Comparison of ENCODE assay signal across 8 cellular contexts in the genomic region with DNA sequence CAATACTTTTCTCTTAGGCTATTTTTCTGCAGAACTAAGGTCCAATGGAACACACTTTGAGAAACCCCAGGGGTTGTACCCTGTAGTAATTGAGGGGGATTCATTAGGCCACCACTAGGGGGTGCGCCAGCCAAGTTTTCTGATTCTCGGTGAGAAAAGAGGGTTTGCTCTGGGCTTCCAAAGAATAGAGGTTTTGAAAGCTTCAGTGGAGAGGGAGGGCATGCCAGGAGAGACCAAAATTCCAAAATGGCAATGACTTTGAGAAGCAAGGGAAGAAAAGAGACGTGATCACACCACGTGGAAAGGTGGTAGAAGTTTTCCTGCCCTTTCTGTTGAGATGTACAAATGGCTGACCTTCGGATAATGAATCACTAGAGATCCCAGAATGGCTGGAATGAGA.
DNase-seq lines count a peak whose midpoint lies in the region; ATAC-seq and TF ChIP-seq lines count a peak whose summit lies in the region.

No MANE protein-coding gene starts in this region.

- no peak overlapping the region for H3K27ac ChIP-seq in endodermal cell (ENCODE audit: low read depth, low read length)
- no peak overlapping the region for H3K27ac ChIP-seq in substantia nigra (ENCODE audit: low read depth, low read length, poor library complexity, severe bottlenecking)

- no peaks in the 10 kb centered on the region for H3K36me3 ChIP-seq in BJ (ENCODE audit: control insufficient read depth, insufficient read depth, low read length)
- no peaks in the 10 kb centered on the region for H3K36me3 ChIP-seq in endodermal cell (ENCODE audit: control insufficient read depth, insufficient read depth, low read length)
- no peaks in the 10 kb centered on the region for H3K36me3 ChIP-seq in mucosa of descending colon (ENCODE audit: low read depth)

- H3K27ac Mint-ChIP-seq in activated CD4-positive, alpha-beta T cell treated with anti-CD3 and anti-CD28 coated beads, Interleukin-2, amount 10 ng/mL, durations not matched to agents 7 days and 5 days, result no peak overlapping the region
- H3K27ac Mint-ChIP-seq in endodermal cell, result no peak overlapping the region

- H3K27me3 Mint-ChIP-seq in activated CD4-positive, alpha-beta T cell treated with anti-CD3 and anti-CD28 coated beads, Interleukin-2, amount 10 ng/mL, durations not matched to agents 7 days and 5 days, result peaks cover 3% of the 10 kb centered on the region
- no peaks in the 10 kb centered on the region for H3K27me3 Mint-ChIP-seq in endodermal cell (ENCODE audit: insufficient read depth)

- no peaks in the 10 kb centered on the region for H3K9me3 Mint-ChIP-seq in activated CD4-positive, alpha-beta T cell treated with anti-CD3 and anti-CD28 coated beads, Interleukin-2, amount 10 ng/mL, durations not matched to agents 7 days and 5 days
- peaks cover under 1% of the 10 kb centered on the region for H3K9me3 Mint-ChIP-seq in endodermal cell

- intact Hi-C loops in mucosa of descending colon (cut with DNase I, micrococcal nuclease), result loop anchor here in 1 of 2 donors (10.0 kb wide), 1 partner anchor 750 kb away; no protein-coding TSS in a partner anchor

- CTCF ChIA-PET in BJ (lab: Yijun Ruan, JAX), result interaction anchor here (0.8 to 1.4 kb wide), 2 partner anchors 18 to 749 kb away, joined by 3 read pairs; no protein-coding TSS in a partner anchor
- CTCF ChIA-PET in activated CD4-positive, alpha-beta T cell treated with anti-CD3 and anti-CD28 coated beads, Interleukin-2, amount 10 ng/mL, durations not matched to agents 7 days and 5 days (lab: Charles Lee), result no interaction called here

- no peaks in the 10 kb centered on the region for H3K4me1 Mint-ChIP-seq in activated CD4-positive, alpha-beta T cell treated with anti-CD3 and anti-CD28 coated beads, Interleukin-2, amount 10 ng/mL, durations not matched to agents 7 days and 5 days
- H3K4me1 Mint-ChIP-seq in endodermal cell, result peaks cover 28% of the 10 kb centered on the region

- peak; percentile 86 for TF ChIP-seq CTCF in BJ (IDR thresholded peaks at IDR 0.05; ENCODE audit: insufficient read depth, low read depth, low read length)
- TF ChIP-seq CTCF in endodermal cell (conservative IDR thresholded peaks at IDR 0.05), result peak; percentile 97
- TF ChIP-seq CTCF in mucosa of descending colon (IDR thresholded peaks at IDR 0.05), result peak; percentile 58

- no peak overlapping the region for H3K4me3 Mint-ChIP-seq in activated CD4-positive, alpha-beta T cell treated with anti-CD3 and anti-CD28 coated beads, Interleukin-2, amount 10 ng/mL, durations not matched to agents 7 days and 5 days
- H3K4me3 Mint-ChIP-seq in endodermal cell, result no peak overlapping the region

- H3K9me3 ChIP-seq in endodermal cell (ENCODE audit: control insufficient read depth, low read length) (peaks cover 8% of the 10 kb centered on the region), mucosa of descending colon (no peaks in the 10 kb centered on the region)

- no peaks in the 10 kb centered on the region for H3K27me3 ChIP-seq in BJ (ENCODE audit: control insufficient read depth, insufficient read depth, low read length)
- no peaks in the 10 kb centered on the region for H3K27me3 ChIP-seq in endodermal cell (ENCODE audit: control insufficient read depth, insufficient read depth, low read length, poor library complexity, severe bottlenecking)

- no peak overlapping the region for H3K4me3 ChIP-seq in BJ (ENCODE audit: low read depth, low read length)
- no peak overlapping the region for H3K4me3 ChIP-seq in endodermal cell (ENCODE audit: low read length)
- no peak overlapping the region for H3K4me3 ChIP-seq in mucosa of descending colon

- ATAC-seq in GM18870 (IDR thresholded peaks at IDR 0.05; ENCODE audit: unreplicated experiment), result peak; percentile 89
- ATAC-seq in HG03139 (IDR thresholded peaks at IDR 0.05; ENCODE audit: unreplicated experiment), result peak; percentile 70
- peak; percentile 72 for ATAC-seq in mucosa of descending colon

- H3K9ac ChIP-seq in endodermal cell (ENCODE audit: extremely low read depth, low read length, poor library complexity, severe bottlenecking), result no peak overlapping the region

- H3K4me1 ChIP-seq in endodermal cell (ENCODE audit: control insufficient read depth, insufficient read depth, low read length) (peaks cover 15% of the 10 kb centered on the region), mucosa of descending colon (ENCODE audit: low read depth) (no peaks in the 10 kb centered on the region)

- WGBS in endodermal cell (ENCODE audit: insufficient coverage in 1 of 2, insufficient read length in 1 of 2), 2 experiments, result 12 to 26% methylated on average over 2 to 5 of the region's 5 CpGs

- no peaks in the 10 kb centered on the region for H3K36me3 Mint-ChIP-seq in activated CD4-positive, alpha-beta T cell treated with anti-CD3 and anti-CD28 coated beads, Interleukin-2, amount 10 ng/mL, durations not matched to agents 7 days and 5 days (ENCODE audit: low read depth)
- H3K36me3 Mint-ChIP-seq in endodermal cell (ENCODE audit: low read depth), result no peaks in the 10 kb centered on the region

- DNase-seq in BJ (ENCODE audit: low read depth) (no peak), NCI-H345 (lab: John Stamatoyannopoulos, UW) (peak; percentile 76), endodermal cell (peak; percentile 95), mucosa of descending colon (peak in 2 of 3 donors; percentile 64 to 74), substantia nigra (lab: John Stamatoyannopoulos, UW) (peak in 39 of 49 donors; percentile 3 to 77 (median 41))
- DNase-seq in activated CD4-positive, alpha-beta T cell treated with anti-CD3 and anti-CD28 coated beads, Interleukin-2, amount 10 ng/mL, durations not matched to agents 7 days and 5 days, result peak; percentile 56

- POLR2A ChIA-PET in BJ (lab: Charles Lee), result no interaction called here
- POLR2A ChIA-PET in activated CD4-positive, alpha-beta T cell treated with anti-CD3 and anti-CD28 coated beads, Interleukin-2, amount 10 ng/mL, durations not matched to agents 7 days and 5 days (lab: Charles Lee), result no interaction called here
